Comparison of ENCODE assay signal across 1 cellular context in the genomic region with DNA sequence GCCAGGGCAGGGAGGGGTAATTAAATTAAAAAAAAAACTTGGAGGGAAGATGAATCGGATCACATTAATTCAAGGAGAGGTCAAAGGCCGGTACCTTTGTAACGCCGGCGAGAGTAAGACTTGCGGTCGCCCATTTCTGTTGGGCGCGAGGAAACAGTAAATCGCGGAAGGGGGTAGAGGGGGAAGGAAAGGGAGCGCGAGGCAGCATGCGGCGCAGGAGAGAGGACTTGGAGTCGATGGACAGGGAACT.
A peak's percentile ranks its signal among the peaks of the same experiment; 100 is the strongest.
TF ChIP-seq lines count a peak whose summit lies in the region.

No MANE protein-coding gene starts in this region.

TF ChIP-seq in GM12878, 131 proteins besides CTCF, POLR2A, EP300 and RAD21 (continued from another document):
- TF ChIP-seq, protein P1, sequence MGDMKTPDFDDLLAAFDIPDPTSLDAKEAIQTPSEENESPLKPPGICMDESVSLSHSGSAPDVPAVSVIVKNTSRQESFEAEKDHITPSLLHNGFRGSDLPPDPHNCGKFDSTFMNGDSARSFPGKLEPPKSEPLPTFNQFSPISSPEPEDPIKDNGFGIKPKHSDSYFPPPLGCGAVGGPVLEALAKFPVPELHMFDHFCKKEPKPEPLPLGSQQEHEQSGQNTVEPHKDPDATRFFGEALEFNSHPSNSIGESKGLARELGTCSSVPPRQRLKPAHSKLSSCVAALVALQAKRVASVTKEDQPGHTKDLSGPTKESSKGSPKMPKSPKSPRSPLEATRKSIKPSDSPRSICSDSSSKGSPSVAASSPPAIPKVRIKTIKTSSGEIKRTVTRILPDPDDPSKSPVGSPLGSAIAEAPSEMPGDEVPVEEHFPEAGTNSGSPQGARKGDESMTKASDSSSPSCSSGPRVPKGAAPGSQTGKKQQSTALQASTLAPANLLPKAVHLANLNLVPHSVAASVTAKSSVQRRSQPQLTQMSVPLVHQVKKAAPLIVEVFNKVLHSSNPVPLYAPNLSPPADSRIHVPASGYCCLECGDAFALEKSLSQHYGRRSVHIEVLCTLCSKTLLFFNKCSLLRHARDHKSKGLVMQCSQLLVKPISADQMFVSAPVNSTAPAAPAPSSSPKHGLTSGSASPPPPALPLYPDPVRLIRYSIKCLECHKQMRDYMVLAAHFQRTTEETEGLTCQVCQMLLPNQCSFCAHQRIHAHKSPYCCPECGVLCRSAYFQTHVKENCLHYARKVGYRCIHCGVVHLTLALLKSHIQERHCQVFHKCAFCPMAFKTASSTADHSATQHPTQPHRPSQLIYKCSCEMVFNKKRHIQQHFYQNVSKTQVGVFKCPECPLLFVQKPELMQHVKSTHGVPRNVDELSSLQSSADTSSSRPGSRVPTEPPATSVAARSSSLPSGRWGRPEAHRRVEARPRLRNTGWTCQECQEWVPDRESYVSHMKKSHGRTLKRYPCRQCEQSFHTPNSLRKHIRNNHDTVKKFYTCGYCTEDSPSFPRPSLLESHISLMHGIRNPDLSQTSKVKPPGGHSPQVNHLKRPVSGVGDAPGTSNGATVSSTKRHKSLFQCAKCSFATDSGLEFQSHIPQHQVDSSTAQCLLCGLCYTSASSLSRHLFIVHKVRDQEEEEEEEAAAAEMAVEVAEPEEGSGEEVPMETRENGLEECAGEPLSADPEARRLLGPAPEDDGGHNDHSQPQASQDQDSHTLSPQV (IDR thresholded peaks at IDR 0.05), result no peak
- TF ChIP-seq, protein P2, sequence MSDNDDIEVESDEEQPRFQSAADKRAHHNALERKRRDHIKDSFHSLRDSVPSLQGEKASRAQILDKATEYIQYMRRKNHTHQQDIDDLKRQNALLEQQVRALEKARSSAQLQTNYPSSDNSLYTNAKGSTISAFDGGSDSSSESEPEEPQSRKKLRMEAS (IDR thresholded peaks at IDR 0.05; ENCODE audit: low read depth, low read length), result peak; percentile 70
- TF ChIP-seq PML (IDR thresholded peaks at IDR 0.05; ENCODE audit: low read length), result no peak
- TF ChIP-seq, protein P3, sequence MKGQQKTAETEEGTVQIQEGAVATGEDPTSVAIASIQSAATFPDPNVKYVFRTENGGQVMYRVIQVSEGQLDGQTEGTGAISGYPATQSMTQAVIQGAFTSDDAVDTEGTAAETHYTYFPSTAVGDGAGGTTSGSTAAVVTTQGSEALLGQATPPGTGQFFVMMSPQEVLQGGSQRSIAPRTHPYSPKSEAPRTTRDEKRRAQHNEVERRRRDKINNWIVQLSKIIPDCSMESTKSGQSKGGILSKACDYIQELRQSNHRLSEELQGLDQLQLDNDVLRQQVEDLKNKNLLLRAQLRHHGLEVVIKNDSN (IDR thresholded peaks at IDR 0.05; ENCODE audit: borderline replicate concordance, extremely low read length, insufficient read depth, low read depth, low read length), result no peak
- 0 out of 2 replicates have a peak, but pooled peaks have one; percentile 62 for TF ChIP-seq NBN (IDR thresholded peaks at IDR 0.05)
